15 cellular contexts compared by ENCODE assay signal in genomic region chr2:222900354-222900753, GRCh38. TPM values are rescaled to one million over a fixed set of nuclear protein-coding genes. Genes with fewer than 3 reads are reported as not detected.
DNase-seq lines count a peak whose midpoint lies in the region; ATAC-seq, FAIRE-seq and TF ChIP-seq lines count a peak whose summit lies in the region.
"Had no signal": no experiment of that assay in that cellular context is flagged by ENCODE, and none has a peak within 500 bp of the region (broad histone marks: within the 10 kb centered on the region; RNA-seq: fewer than 3 reads in every experiment).

No MANE protein-coding gene starts in this region.

- FAIRE-seq in H54 (lab: Jason Lieb, UNC): peak; percentile 57
- FAIRE-seq: urothelium cell line had no signal

- H3K4me3 ChIP-seq in fibroblast of pulmonary artery (replicated peaks; ENCODE audit: low read depth, low read length): no peak overlapping the region
- H3K4me3 ChIP-seq: HAP-1 had no signal

- 0 out of 2 replicates have a peak overlapping the region, but pooled peaks have one; percentile 4 for H3K27ac ChIP-seq in VCaP
- H3K27ac ChIP-seq: HL-60 had no signal

- TF ChIP-seq CTCF in VCaP (conservative IDR thresholded peaks at IDR 0.05) (no peak), fibroblast of pulmonary artery (IDR thresholded peaks at IDR 0.05; ENCODE audit: low read length, missing control alignments) (no peak)

- no peak for ATAC-seq in left cardiac atrium
- no peak for ATAC-seq in HG03342 (IDR thresholded peaks at IDR 0.05; ENCODE audit: unreplicated experiment)
- no peak for ATAC-seq in HG03280 (IDR thresholded peaks at IDR 0.05; ENCODE audit: unreplicated experiment)

- intact Hi-C loops in left cardiac atrium (cut with DNase I): loop anchor here (5.0 to 10.0 kb wide), 2 partner anchors 33 to 196 kb away; no protein-coding TSS in a partner anchor

- TF ChIP-seq POLR2A in H54 (IDR thresholded peaks at IDR 0.05; ENCODE audit: low read depth, low read length): no peak

- no peak for DNase-seq in H54 (ENCODE audit: insufficient read length, low spot score)
- DNase-seq in fibroblast of pulmonary artery (ENCODE audit: low read depth): peak; percentile 31
- DNase-seq in smooth muscle cell of the brain vasculature (ENCODE audit: low read depth, low spot score): peak; percentile 32
- DNase-seq in left cardiac atrium: no peak
- DNase-seq: activated CD4-positive, alpha-beta memory T cell treated with anti-CD3 and anti-CD28 coated beads for 36 hours; CD8-positive, alpha-beta memory T cell; NCI-H187; RPMI8226; stimulated activated CD4-positive, alpha-beta T cell treated with anti-CD3 and anti-CD28 coated beads, Interleukin-2, amount 100 ng/mL, for 48 hours had no signal

RNA-seq across cellular contexts. Expression of gene ACSL3, which starts 39.5 kb away (rescaled TPM):
- total RNA-seq in left cardiac atrium: 10 to 100 TPM; 37.8 to 38.1 TPM

Comparison
In these comparisons a context has a peak if more than half of its experiments do, and no peak if none do; other contexts are left out.
1. DNase-seq: peak in fibroblast of pulmonary artery (single experiment) and smooth muscle cell of the brain vasculature (single experiment); none in H54 (single experiment) and left cardiac atrium (single experiment).